Comparison of ENCODE assay signal across 8 cellular contexts in the genomic region with DNA sequence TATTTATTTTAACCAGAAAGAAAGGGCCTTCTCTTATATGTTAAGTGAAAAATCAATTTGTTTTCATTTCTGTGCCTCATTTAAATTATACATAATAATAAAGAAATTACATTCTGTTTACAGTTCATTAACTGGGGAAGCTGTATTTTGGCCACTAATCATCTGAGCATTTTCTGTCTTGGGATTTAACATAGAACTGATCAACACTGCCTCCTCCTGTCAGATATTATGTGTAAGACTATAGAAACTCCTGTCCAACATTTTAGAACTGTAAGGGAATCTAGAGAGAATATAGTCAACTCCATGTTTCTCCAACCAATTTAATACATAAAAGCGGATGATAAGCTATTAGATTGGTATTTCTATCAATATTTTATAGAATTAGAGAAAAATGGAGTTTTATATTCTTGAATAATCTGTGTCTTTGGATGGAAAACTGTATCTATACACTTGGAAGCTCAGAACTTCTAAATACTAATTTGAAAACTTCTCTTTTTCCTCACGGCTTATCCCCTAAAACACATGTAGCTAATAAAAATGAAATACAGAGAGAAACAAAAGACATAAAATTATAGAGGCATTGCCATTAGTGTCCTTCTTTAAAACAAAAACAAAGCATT. TPM values are rescaled to one million over a fixed set of nuclear protein-coding genes. Genes with fewer than 3 reads are reported as not detected.
A peak's percentile ranks its signal among the peaks of the same experiment; 100 is the strongest.
DNase-seq lines count a peak whose midpoint lies in the region; ATAC-seq and TF ChIP-seq lines count a peak whose summit lies in the region.

No MANE protein-coding gene starts in this region.

- TF ChIP-seq CTCF in C4-2B (conservative IDR thresholded peaks at IDR 0.05): peak; percentile 37
- peak; percentile 74 for TF ChIP-seq CTCF in VCaP (conservative IDR thresholded peaks at IDR 0.05)

- peak; percentile 63 for DNase-seq in kidney glomerular epithelial cell (lab: John Stamatoyannopoulos, UW)
- DNase-seq in SK-N-DZ (ENCODE audit: low spot score): no peak
- DNase-seq in activated CD4-positive, alpha-beta T cell treated with anti-CD3 and anti-CD28 coated beads, Interleukin-2, amount 50 U/mL, for 1 hour: no peak
- no peak for DNase-seq in activated CD8-positive, alpha-beta memory T cell treated with anti-CD3 and anti-CD28 coated beads, Interleukin-2, amount 50 U/mL, for 4 hours

- H3K27ac ChIP-seq in C4-2B (no peak overlapping the region), VCaP (no peak overlapping the region)

- ATAC-seq in HG03342 (IDR thresholded peaks at IDR 0.05; ENCODE audit: unreplicated experiment) (peak; percentile 48), GM19328 (IDR thresholded peaks at IDR 0.05; ENCODE audit: unreplicated experiment) (no peak)

RNA-seq across cellular contexts. Expression of a gene that starts 33.0 kb away (rescaled TPM):
- 0.02 TPM in 1 of 2 replicates, not detected in the other for polyA plus RNA-seq in SK-N-DZ (2014; cell fraction: cytosol; rRNA removed)
- polyA plus RNA-seq in SK-N-DZ (2014; cell fraction: nucleus; rRNA removed): not detected in 2 replicates
